21 cellular contexts compared by ENCODE assay signal in the genomic region with DNA sequence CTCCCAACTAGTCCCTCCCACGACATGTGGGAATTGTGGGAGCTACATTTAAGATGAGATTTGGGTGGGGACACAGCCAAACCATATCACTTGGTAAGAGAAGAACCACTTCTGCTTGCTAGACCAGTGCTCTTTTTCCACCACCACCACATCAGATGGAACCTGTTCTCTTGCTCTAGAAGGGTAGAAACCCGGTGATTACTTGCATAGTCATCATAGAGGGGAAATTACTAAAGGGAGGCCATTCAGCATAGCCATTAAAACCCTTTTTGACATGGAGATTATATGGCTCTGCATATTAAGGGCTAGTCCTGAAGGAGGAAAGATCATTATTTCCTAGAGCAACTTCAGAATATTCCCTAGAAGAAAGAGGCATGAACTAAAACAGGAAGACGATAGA.
DNase-seq lines count a peak whose midpoint lies in the region; ATAC-seq and TF ChIP-seq lines count a peak whose summit lies in the region.
"Had no signal": no experiment of that assay in that cellular context is flagged by ENCODE, and none has a peak within 500 bp of the region (broad histone marks: within the 10 kb centered on the region; RNA-seq: fewer than 3 reads in every experiment).

No MANE protein-coding gene starts in this region.

- no peak overlapping the region for H3K4me3 ChIP-seq in H7 (ENCODE audit: insufficient read depth, low read depth, low read length)
- H3K4me3 ChIP-seq in foreskin fibroblast (ENCODE audit: low read depth in 1 of 2, low read length in 2 of 2) = no peak overlapping the region
- H3K4me3 ChIP-seq: A549; BLaER1 treated with 17β-estradiol and CSF1 and Interleukin-3, amounts not matched to agents 10 nM and 100 nM; GM12878 had no signal

- no peaks in the 10 kb centered on the region for H3K36me3 ChIP-seq in H7 (replicated peaks; ENCODE audit: control insufficient read depth, insufficient read depth, low read length)
- H3K36me3 ChIP-seq: BE2C; BLaER1 treated with 17β-estradiol and CSF1 and Interleukin-3, amounts not matched to agents 10 nM and 100 nM had no signal

- peak; percentile 6 for DNase-seq in H7
- peak; percentile 6 for DNase-seq in OCI-M1 (lab: John Stamatoyannopoulos, UW)
- DNase-seq in iPS DF 19.7 (ENCODE audit: low read depth, low spot score) = peak; percentile 7
- no peak for DNase-seq in foreskin fibroblast
- DNase-seq: 8988T; ACHN; AML-193; BE2C; CD4-positive, alpha-beta T cell; CD8-positive, alpha-beta memory T cell; DMS 273 treated with DMSO at 0.1 percent for 48 hours; DMS79; EL; GDM1; GOT3; HCEC 1CT had no signal

- ATAC-seq in GM21447 (IDR thresholded peaks at IDR 0.05; ENCODE audit: unreplicated experiment) (no peak), GM18868 (IDR thresholded peaks at IDR 0.05; ENCODE audit: unreplicated experiment) (no peak)
- ATAC-seq: A549, GM12878 had no signal

- no peaks in the 10 kb centered on the region for H3K27me3 ChIP-seq in H7 (ENCODE audit: control insufficient read depth, insufficient read depth, low read length)
- H3K27me3 ChIP-seq: BE2C; BLaER1 treated with 17β-estradiol and CSF1 and Interleukin-3, amounts not matched to agents 10 nM and 100 nM had no signal

- no peak for TF ChIP-seq CTCF in foreskin fibroblast (IDR thresholded peaks at IDR 0.05; ENCODE audit: low read depth, low read length)

Comparison
In these comparisons a context has a peak if more than half of its experiments do, and no peak if none do; other contexts are left out.
1. DNase-seq: peak in H7 (single experiment), OCI-M1 (single experiment) and iPS DF 19.7 (single experiment); none in foreskin fibroblast (0 of 2).